In the genomic region with DNA sequence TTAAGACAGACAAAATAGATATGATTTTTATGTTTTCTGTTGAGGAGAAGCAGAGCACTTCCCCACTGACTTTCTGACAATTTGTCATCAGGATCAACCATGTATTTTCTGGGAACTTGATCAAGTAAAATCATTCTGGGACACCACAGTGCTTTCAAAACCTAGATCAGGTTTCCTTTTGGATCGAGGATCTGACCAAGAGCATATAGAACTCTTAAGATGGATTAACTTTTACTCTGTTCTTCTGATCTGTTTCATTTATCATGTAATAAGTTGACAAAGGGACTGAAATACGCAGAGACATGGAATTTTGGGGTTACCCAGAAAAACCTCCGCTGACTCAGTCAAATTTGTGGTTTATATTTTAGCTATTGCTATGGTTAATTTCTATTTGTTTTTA, we compare ENCODE assay signal across 23 cellular contexts.
"Had no signal": no experiment of that assay in that cellular context is flagged by ENCODE, and none has a peak within 500 bp of the region (broad histone marks: within the 10 kb centered on the region; RNA-seq: fewer than 3 reads in every experiment).

No MANE protein-coding gene starts in this region.

- H3K4me1 ChIP-seq: neural progenitor cell, prostate gland, upper lobe of left lung had no signal

- DNase-seq: activated CD4-positive, alpha-beta T cell treated with anti-CD3 and anti-CD28 coated beads for 48 hours; activated CD4-positive, CD25-positive, alpha-beta regulatory T cell; activated CD8-positive, alpha-beta T cell treated with anti-CD3 and anti-CD28 coated beads for 36 hours; activated effector memory CD4-positive, alpha-beta T cell treated with Interleukin-2 at 50 U/mL for 16 hours; activated naive CD4-positive, alpha-beta T cell treated with anti-CD3 and anti-CD28 coated beads, Interleukin-2, amount 50 U/mL, for 16 hours; activated T-cell treated with anti-CD3 and anti-CD28 coated beads, Interleukin-2, amount 50 U/mL, for 24 hours; effector memory CD4-positive, alpha-beta T cell; heart right ventricle; kidney glomerular epithelial cell; left ventricle myocardium inferior; mammary epithelial cell; naive B cell; right cardiac atrium; small intestine; stimulated activated CD4-positive, alpha-beta T cell treated with anti-CD3 and anti-CD28 coated beads, Interleukin-4, amount 100 ng/mL, for 1 hour; T-cell; T-helper 9 cell; upper lobe of left lung had no signal

- H2AFZ ChIP-seq: neural progenitor cell had no signal

- H3K9me3 ChIP-seq: ascending aorta, esophagus muscularis mucosa, left ventricle myocardium inferior, prostate gland, thoracic aorta, upper lobe of left lung had no signal

- H3K4me2 ChIP-seq: neural progenitor cell had no signal

- H3K9ac ChIP-seq: neural progenitor cell had no signal

- H3K27me3 ChIP-seq: ascending aorta, esophagus muscularis mucosa, heart right ventricle, neural progenitor cell, upper lobe of left lung had no signal

- H3K27ac ChIP-seq: ascending aorta, esophagus muscularis mucosa, heart right ventricle, left ventricle myocardium inferior, neural progenitor cell, prostate gland, thoracic aorta, upper lobe of left lung had no signal

- ATAC-seq: activated CD8-positive, alpha-beta T cell treated with anti-CD3 and anti-CD28 coated beads for 36 hours; heart right ventricle; right cardiac atrium; T-cell had no signal

- H3K4me3 ChIP-seq: ascending aorta, esophagus muscularis mucosa, heart right ventricle, left ventricle myocardium inferior, neural progenitor cell, prostate gland, thoracic aorta, upper lobe of left lung had no signal

- H3K36me3 ChIP-seq: ascending aorta, esophagus muscularis mucosa, heart right ventricle, left ventricle myocardium inferior, neural progenitor cell, prostate gland, thoracic aorta, upper lobe of left lung had no signal
